ENCODE assay signal across 24 cellular contexts in the genomic region with DNA sequence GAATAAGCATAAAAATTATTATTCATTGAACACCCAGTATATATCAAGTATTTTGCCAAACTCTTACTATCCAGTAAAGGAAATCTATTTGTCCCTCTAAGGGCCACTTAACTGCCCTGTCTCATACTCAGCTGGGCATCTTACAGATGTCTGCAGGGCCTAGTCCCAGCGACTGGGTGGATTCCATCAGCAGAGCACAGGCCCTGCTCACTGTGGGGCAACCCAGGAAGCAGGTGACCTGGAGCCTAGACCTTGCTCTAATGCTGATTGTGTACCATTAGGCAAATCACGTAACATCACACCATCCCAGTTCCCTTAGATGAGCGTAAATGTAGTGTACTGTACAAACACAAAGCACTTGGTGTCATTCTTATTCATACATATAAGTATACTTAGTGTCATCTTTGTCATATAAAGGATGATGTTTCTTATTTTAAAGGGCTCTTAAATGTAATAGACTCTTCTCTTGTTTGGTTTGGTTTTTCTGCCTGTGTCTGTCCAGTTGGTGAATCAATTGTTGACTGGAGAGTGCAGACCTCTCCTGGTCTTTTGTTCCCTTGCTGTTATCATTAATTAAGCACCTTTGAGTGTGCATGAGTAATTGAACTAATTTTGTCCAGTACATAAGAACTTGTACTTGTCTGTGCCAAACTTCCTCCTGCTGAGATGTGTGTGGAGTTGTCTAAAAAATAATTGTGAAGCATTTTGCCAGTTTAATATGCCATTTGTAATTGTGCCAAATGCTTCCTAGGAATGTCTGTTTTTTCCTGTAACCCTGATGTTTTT. TPM values are rescaled to one million over a fixed set of nuclear protein-coding genes. Genes with fewer than 3 reads are reported as not detected.
DNase-seq lines count a peak whose midpoint lies in the region; ATAC-seq, FAIRE-seq and TF ChIP-seq lines count a peak whose summit lies in the region.
"Had no signal": no experiment of that assay in that cellular context is flagged by ENCODE, and none has a peak within 500 bp of the region (broad histone marks: within the 10 kb centered on the region; RNA-seq: fewer than 3 reads in every experiment).

No MANE protein-coding gene starts in this region.

- no peaks in the 10 kb centered on the region for H3K9me2 ChIP-seq in neural cell (ENCODE audit: insufficient read depth, low read length)

- no peak for DNase-seq in activated naive CD8-positive, alpha-beta T cell treated with anti-CD3 and anti-CD28 coated beads for 36 hours
- DNase-seq in NCI-H128 (lab: John Stamatoyannopoulos, UW; ENCODE audit: unreplicated experiment) (peak; percentile 36), NCI-H526 (lab: John Stamatoyannopoulos, UW) (peak; percentile 45 to 80), GM12891 (ENCODE audit: insufficient read length, low spot score) (no peak)
- no peak for DNase-seq in activated CD4-positive, CD25-positive, alpha-beta regulatory T cell (lab: John Stamatoyannopoulos, UW)
- DNase-seq: aorta; Caco-2; erythroblast; foreskin melanocyte; H9; NCI-H1092 treated with DMSO at 0.1 percent for 48 hours; NCI-H524 treated with DMSO at 0.1 percent for 48 hours; Peyer's patch; stimulated activated CD4-positive, alpha-beta T cell treated with anti-CD3 and anti-CD28 coated beads, Interleukin-4, amount 100 ng/mL, for 1 hour had no signal

- no peak overlapping the region for H3K4me3 Mint-ChIP-seq in activated naive CD8-positive, alpha-beta T cell
- H3K4me3 Mint-ChIP-seq in activated naive CD8-positive, alpha-beta T cell treated with anti-CD3 and anti-CD28 coated beads for 36 hours, result no peak overlapping the region
- H3K4me3 Mint-ChIP-seq: H9; natural killer cell treated with Interleukin-12 subunit alpha and Interleukin-12 subunit beta and Interleukin-15 and Interleukin-18, amount 100 ng/mL, for 72 hours; type B pancreatic cell had no signal

- no peaks in the 10 kb centered on the region for H3K27me3 ChIP-seq in neural cell (ENCODE audit: insufficient read depth, low read depth, low read length)
- H3K27me3 ChIP-seq: Peyer's patch had no signal

- no peak overlapping the region for H3K4me3 ChIP-seq in neural cell (ENCODE audit: low read length)
- H3K4me3 ChIP-seq: Peyer's patch, SK-N-MC, smooth muscle cell had no signal

- H3K4me1 Mint-ChIP-seq in activated naive CD8-positive, alpha-beta T cell (ENCODE audit: low read depth), result peaks cover 5% of the 10 kb centered on the region
- H3K4me1 Mint-ChIP-seq in activated naive CD8-positive, alpha-beta T cell treated with anti-CD3 and anti-CD28 coated beads for 36 hours, result peaks cover 6% of the 10 kb centered on the region

- TF ChIP-seq CTCF in neural cell (IDR thresholded peaks at IDR 0.05; ENCODE audit: poor library complexity, severe bottlenecking), result no peak

- TF ChIP-seq RAD21 in neural cell (conservative IDR thresholded peaks at IDR 0.05), result no peak

- peaks cover 15% of the 10 kb centered on the region for H3K36me3 Mint-ChIP-seq in activated naive CD8-positive, alpha-beta T cell
- peaks cover 27% of the 10 kb centered on the region for H3K36me3 Mint-ChIP-seq in activated naive CD8-positive, alpha-beta T cell treated with anti-CD3 and anti-CD28 coated beads for 36 hours
- H3K36me3 Mint-ChIP-seq: natural killer cell treated with Interleukin-12 subunit alpha and Interleukin-12 subunit beta and Interleukin-15 and Interleukin-18, amount 100 ng/mL, for 72 hours; type B pancreatic cell had no signal

- TF ChIP-seq EP300 in neural cell (conservative IDR thresholded peaks at IDR 0.05; ENCODE audit: poor library complexity, severe bottlenecking), result peak; percentile 27

- peak overlapping the region; percentile 58 for H3K27ac Mint-ChIP-seq in activated naive CD8-positive, alpha-beta T cell
- H3K27ac Mint-ChIP-seq in activated naive CD8-positive, alpha-beta T cell treated with anti-CD3 and anti-CD28 coated beads for 36 hours, result no peak overlapping the region
- H3K27ac Mint-ChIP-seq: H9; natural killer cell treated with Interleukin-12 subunit alpha and Interleukin-12 subunit beta and Interleukin-15 and Interleukin-18, amount 100 ng/mL, for 72 hours; progenitor cell of endocrine pancreas; type B pancreatic cell had no signal

- H3K9me3 Mint-ChIP-seq in activated naive CD8-positive, alpha-beta T cell (ENCODE audit: low read depth), result no peaks in the 10 kb centered on the region
- H3K9me3 Mint-ChIP-seq in activated naive CD8-positive, alpha-beta T cell treated with anti-CD3 and anti-CD28 coated beads for 36 hours, result no peaks in the 10 kb centered on the region
- H3K9me3 Mint-ChIP-seq: H9; natural killer cell treated with Interleukin-12 subunit alpha and Interleukin-12 subunit beta and Interleukin-15 and Interleukin-18, amount 100 ng/mL, for 72 hours; type B pancreatic cell had no signal

- H3K36me3 ChIP-seq in neural cell (ENCODE audit: insufficient read depth, low read length), result peaks cover 9% of the 10 kb centered on the region
- H3K36me3 ChIP-seq: Peyer's patch had no signal

- no peak overlapping the region for H2AFZ ChIP-seq in neural cell (ENCODE audit: low read depth, low read length)

- no peaks in the 10 kb centered on the region for H3K79me2 ChIP-seq in neural cell (replicated peaks; ENCODE audit: insufficient read depth, low read length)

- no peak overlapping the region for H3K27ac ChIP-seq in neural cell (ENCODE audit: low read length)
- H3K27ac ChIP-seq: Peyer's patch, SK-N-MC had no signal

- no peaks in the 10 kb centered on the region for H3K9me3 ChIP-seq in neural cell (ENCODE audit: low read length)
- H3K9me3 ChIP-seq: Caco-2, Peyer's patch had no signal

- H3F3A ChIP-seq in neural cell (ENCODE audit: insufficient read depth, low read length, poor library complexity, severe bottlenecking), result no peaks in the 10 kb centered on the region

- no peaks in the 10 kb centered on the region for H4K20me1 ChIP-seq in neural cell (ENCODE audit: insufficient read depth)

- H3K27me3 Mint-ChIP-seq in activated naive CD8-positive, alpha-beta T cell, result no peaks in the 10 kb centered on the region
- H3K27me3 Mint-ChIP-seq in activated naive CD8-positive, alpha-beta T cell treated with anti-CD3 and anti-CD28 coated beads for 36 hours, result no peaks in the 10 kb centered on the region
- H3K27me3 Mint-ChIP-seq: natural killer cell treated with Interleukin-12 subunit alpha and Interleukin-12 subunit beta and Interleukin-15 and Interleukin-18, amount 100 ng/mL, for 72 hours had no signal

- FAIRE-seq in GM12891 (lab: Jason Lieb, UNC), result no peak
- FAIRE-seq: G401.6, GM19239 had no signal

- no peak for ATAC-seq in HG02981 (IDR thresholded peaks at IDR 0.05; ENCODE audit: unreplicated experiment)
- ATAC-seq: natural killer cell treated with Interleukin-12 subunit alpha and Interleukin-12 subunit beta and Interleukin-15 and Interleukin-18, amount 100 ng/mL, for 72 hours had no signal

- H3K9ac ChIP-seq in neural cell (ENCODE audit: low read length), result no peak overlapping the region

- no peak for TF ChIP-seq POLR2A in GM12891 (IDR thresholded peaks at IDR 0.05; ENCODE audit: low read depth, low read length)

- no peak overlapping the region for H3K4me2 ChIP-seq in neural cell (ENCODE audit: low read length)
- H3K4me2 ChIP-seq: smooth muscle cell had no signal

TF ChIP-seq in neural cell, 6 proteins besides CTCF, POLR2A, EP300 and RAD21 (continues in another document):
- TF ChIP-seq SMC3 (conservative IDR thresholded peaks at IDR 0.05; ENCODE audit: poor library complexity), result no peak
- TF ChIP-seq POLR2AphosphoS5 (IDR thresholded peaks at IDR 0.05), result no peak
- TF ChIP-seq TAF1 (IDR thresholded peaks at IDR 0.05; ENCODE audit: low read depth), result no peak

TF ChIP-seq in GM12891, 5 proteins besides CTCF, POLR2A, EP300 and RAD21:
- no peak for TF ChIP-seq TAF1 (IDR thresholded peaks at IDR 0.05; ENCODE audit: low read depth, low read length)
- no peak for TF ChIP-seq PAX5 (IDR thresholded peaks at IDR 0.05; ENCODE audit: insufficient read depth, low read length, severe bottlenecking)
- no peak for TF ChIP-seq POU2F2 (IDR thresholded peaks at IDR 0.05; ENCODE audit: low read depth, low read length)
- no peak for TF ChIP-seq SPI1 (IDR thresholded peaks at IDR 0.05; ENCODE audit: low read depth, low read length)

RNA-seq across cellular contexts. Expression of gene RAB35, which starts 49.3 kb away (rescaled TPM):
- total RNA-seq in activated naive CD8-positive, alpha-beta T cell treated with anti-CD3 and anti-CD28 coated beads for 36 hours, result 10 to 100 TPM; 53.8 to 54.3 TPM
- polyA plus RNA-seq in neural cell, result 60.2 and 65.2 TPM in 2 replicates
- 48.6 and 52.8 TPM in 2 replicates for polyA minus RNA-seq in neural cell
- polyA plus RNA-seq in GM12891 (2012; ENCODE audit: low read depth, missing spikeins), result 41.4 TPM

Comparison
In these comparisons a context has a peak if more than half of its experiments do, and no peak if none do; other contexts are left out.
1. DNase-seq: peak in NCI-H128 (single experiment) and NCI-H526 (2 of 2); none in activated naive CD8-positive, alpha-beta T cell treated with anti-CD3 and anti-CD28 coated beads for 36 hours (single experiment), GM12891 (single experiment) and activated CD4-positive, CD25-positive, alpha-beta regulatory T cell (0 of 4).